ENCODE assay signal across 29 cellular contexts in the genomic region with DNA sequence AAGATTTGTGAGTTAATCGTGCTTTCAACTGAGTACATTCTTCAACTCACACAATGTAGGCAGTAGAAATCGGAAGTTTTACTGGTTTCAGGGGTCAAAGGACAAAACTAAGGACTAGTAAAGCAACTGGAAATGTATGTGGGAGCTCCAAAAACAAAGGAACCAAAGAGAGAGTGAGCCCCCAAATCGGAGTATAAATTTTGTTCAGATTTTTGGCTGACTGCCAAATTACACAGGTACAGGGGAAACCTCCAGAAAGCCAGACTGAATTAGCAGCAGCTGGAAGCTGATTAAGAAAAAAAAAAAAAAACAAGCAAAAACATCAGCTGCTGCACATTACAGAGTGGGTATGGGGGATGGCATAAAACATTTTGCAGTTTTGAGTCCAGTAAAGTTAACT.
DNase-seq lines count a peak whose midpoint lies in the region; ATAC-seq, FAIRE-seq and TF ChIP-seq lines count a peak whose summit lies in the region.
"Had no signal": no experiment of that assay in that cellular context is flagged by ENCODE, and none has a peak within 500 bp of the region (broad histone marks: within the 10 kb centered on the region; RNA-seq: fewer than 3 reads in every experiment).

No MANE protein-coding gene starts in this region.

- H4K20me1 ChIP-seq in DOHH2 (ENCODE audit: control insufficient read depth, insufficient read depth, low read depth, low read length) (no peaks in the 10 kb centered on the region), GM12878 (ENCODE audit: control insufficient read depth, insufficient read depth) (no peaks in the 10 kb centered on the region)

- RAD21 ChIA-PET in GM12878 (lab: Charles Lee; ENCODE audit: unreplicated experiment), result no interaction called here

- no peak for FAIRE-seq in GM12878 (lab: Jason Lieb, UNC)
- FAIRE-seq: A549, H1, HTR-8/SVneo, pancreas, urothelium cell line had no signal

- CTCF ChIA-PET in GM12878 (lab: Yijun Ruan, JAX), result interaction anchor here (2.2 kb wide), 1 partner anchor 35 kb away, joined by 9 read pairs; no protein-coding TSS in a partner anchor

- H3K4me3 ChIP-seq in DOHH2 (ENCODE audit: low read length) (peak overlapping the region; percentile 7; the same call in 1 of the 2 replicates), GM12878 (no peak overlapping the region), tibial artery (no peak overlapping the region)
- H3K4me3 ChIP-seq in effector memory CD4-positive, alpha-beta T cell (ENCODE audit: insufficient read depth, low read depth, low read length, poor library complexity, severe bottlenecking), result no peak overlapping the region
- H3K4me3 ChIP-seq: A549, left lung, MG63, pancreas, PC-9, skin epidermis, testis had no signal

- no peak for TF ChIP-seq POLR2A in GM12878 (IDR thresholded peaks at IDR 0.05; ENCODE audit: low read depth, low read length)

- ATAC-seq in GM12878, result no peak
- ATAC-seq: A549, left lung, pancreas had no signal

- no peak for TF ChIP-seq RAD21 in GM12878 (IDR thresholded peaks at IDR 0.05; ENCODE audit: insufficient read depth, low read depth, low read length)

- H3K9me3 ChIP-seq in DOHH2 (ENCODE audit: control insufficient read depth, insufficient read depth, low read length) (peaks cover 18% of the 10 kb centered on the region; the same call in 1 of the 2 replicates), GM12878 (replicated peaks; ENCODE audit: control insufficient read depth, insufficient read depth, low read length) (peaks cover 8% of the 10 kb centered on the region; the same call in 2 of the 3 replicates), tibial artery (peaks cover 0 to 17% (median 7%) of the 10 kb centered on the region in 3 donors)
- peaks cover 3% of the 10 kb centered on the region for H3K9me3 ChIP-seq in effector memory CD4-positive, alpha-beta T cell (ENCODE audit: control insufficient read depth, low read length)
- H3K9me3 ChIP-seq: pancreas, testis had no signal

- peaks cover 16% of the 10 kb centered on the region for H3K4me1 ChIP-seq in DOHH2 (ENCODE audit: control insufficient read depth, low read length)
- H3K4me1 ChIP-seq in GM12878 (ENCODE audit: control insufficient read depth, insufficient read depth, low read length), result no peaks in the 10 kb centered on the region
- no peaks in the 10 kb centered on the region for H3K4me1 ChIP-seq in effector memory CD4-positive, alpha-beta T cell (ENCODE audit: control insufficient read depth, insufficient read depth, low read length, poor library complexity, severe bottlenecking)
- H3K4me1 ChIP-seq in tibial artery, result no peaks in the 10 kb centered on the region
- H3K4me1 ChIP-seq: A549, left lung, pancreas, testis had no signal

- H3K79me2 ChIP-seq in DOHH2 (ENCODE audit: control insufficient read depth, low read length), result no peaks in the 10 kb centered on the region
- H3K79me2 ChIP-seq in GM12878 (ENCODE audit: control insufficient read depth, insufficient read depth, low read length), result no peaks in the 10 kb centered on the region

- TF ChIP-seq EP300 in GM12878 (IDR thresholded peaks at IDR 0.05; ENCODE audit: borderline replicate concordance in 1 of 2, control insufficient read depth in 1 of 2, low read depth in 2 of 2, low read length in 2 of 2), result no peak

- no peak overlapping the region for H2AFZ ChIP-seq in GM12878 (ENCODE audit: control insufficient read depth, low read depth, low read length)
- H2AFZ ChIP-seq: PC-9 had no signal

- WGBS in GM12878 (ENCODE audit: insufficient coverage, insufficient replicate concordance, low lambda C conversion rate, missing lambda C conversion rate), result 20% methylated on average over 3 of the region's 3 CpGs

- in situ Hi-C loops in GM12878 (cut with MboI), result no loop called here

- 0 out of 2 replicates have a peak overlapping the region, but pooled peaks have one; percentile 10 for H3K27ac ChIP-seq in DOHH2 (ENCODE audit: low read depth, low read length)
- H3K27ac ChIP-seq in GM12878 (ENCODE audit: control insufficient read depth, insufficient read depth), result no peak overlapping the region
- H3K27ac ChIP-seq in effector memory CD4-positive, alpha-beta T cell (ENCODE audit: insufficient read depth, low read length, poor library complexity, severe bottlenecking), result no peak overlapping the region
- H3K27ac ChIP-seq in tibial artery, result no peak overlapping the region
- H3K27ac ChIP-seq: A549, left lung, pancreas, PC-9, skin epidermis, testis had no signal

- no peak overlapping the region for H3K9ac ChIP-seq in GM12878 (ENCODE audit: control insufficient read depth, insufficient read depth, low read length)

- no peaks in the 10 kb centered on the region for H3K27me3 ChIP-seq in DOHH2 (ENCODE audit: control insufficient read depth, low read length)
- no peaks in the 10 kb centered on the region for H3K27me3 ChIP-seq in GM12878 (replicated peaks in 1 of 2; ENCODE audit: control insufficient read depth in 2 of 2, insufficient read depth in 2 of 2, low read length in 1 of 2)
- peaks cover 2% of the 10 kb centered on the region for H3K27me3 ChIP-seq in effector memory CD4-positive, alpha-beta T cell (replicated peaks; ENCODE audit: control insufficient read depth, insufficient read depth, low read length, poor library complexity, severe bottlenecking)
- no peaks in the 10 kb centered on the region for H3K27me3 ChIP-seq in tibial artery
- H3K27me3 ChIP-seq: left lung, MG63, pancreas, testis had no signal

- intact Hi-C loops in GM12878 (cut with micrococcal nuclease; ENCODE audit: unreplicated experiment), result no loop called here
- intact Hi-C loops in tibial artery (cut with DNase I; ENCODE audit: low total_unique reads), result no loop called here

- no peak for TF ChIP-seq CTCF in DOHH2 (IDR thresholded peaks at IDR 0.05; ENCODE audit: low read depth, low read length, poor library complexity, severe bottlenecking)
- no peak for TF ChIP-seq CTCF in GM12878 (IDR thresholded peaks at IDR 0.05 in 2 of 3, conservative IDR thresholded peaks at IDR 0.05 in 1 of 3; ENCODE audit: control insufficient read depth in 2 of 3, extremely low read depth in 1 of 3, insufficient read depth in 1 of 3, low read depth in 3 of 3, low read length in 3 of 3)
- TF ChIP-seq CTCF in tibial artery (IDR thresholded peaks at IDR 0.05), result no peak

- peak in 2 of 3 experiments; percentile 19 to 55 for DNase-seq in NCI-H1417 (lab: John Stamatoyannopoulos, UW)
- DNase-seq in NCI-H1417 treated with DMSO at 0.1 percent for 48 hours (lab: John Stamatoyannopoulos, UW), result no peak
- DNase-seq in NCI-H1694 (lab: John Stamatoyannopoulos, UW), result peak; percentile 1
- DNase-seq in GM12878 (ENCODE audit: low read depth, low spot score), result no peak
- DNase-seq in effector memory CD4-positive, alpha-beta T cell, result no peak
- DNase-seq in tibial artery, result no peak
- no peak for DNase-seq in 8988T
- DNase-seq: activated CD4-positive, alpha-beta memory T cell treated with anti-CD3 and anti-CD28 coated beads for 36 hours; activated CD4-positive, CD25-positive, alpha-beta regulatory T cell treated with anti-CD3 and anti-CD28 coated beads, Interleukin-2, amount 50 U/mL, for 72 hours; activated naive CD4-positive, alpha-beta T cell; central memory CD4-positive, alpha-beta T cell; endodermal cell; glutamatergic neuron; KG1; left lung; MG63; NCI-H1930; NCI-H446 treated with DMSO at 0.1 percent for 48 hours; pancreas; PC-9; retina; stimulated activated CD4-positive, alpha-beta T cell treated with anti-CD3 and anti-CD28 coated beads, Interleukin-1b, Interleukin-23, amount 100 ng/mL, for 48 hours; testis had no signal

- H3F3A ChIP-seq in DOHH2 (ENCODE audit: control insufficient read depth, insufficient read depth), result peaks cover 3% of the 10 kb centered on the region; the same call in 1 of the 2 replicates

- H3K4me2 ChIP-seq in DOHH2 (ENCODE audit: low read length) (peak overlapping the region; percentile 48), GM12878 (ENCODE audit: control insufficient read depth, insufficient read depth) (no peak overlapping the region)
- H3K4me2 ChIP-seq: A549, PC-9 had no signal

- H3K36me3 ChIP-seq in DOHH2 (ENCODE audit: control insufficient read depth, low read length) (no peaks in the 10 kb centered on the region), GM12878 (ENCODE audit: control insufficient read depth in 2 of 2, insufficient read depth in 2 of 2, low read length in 1 of 2) (no peaks in the 10 kb centered on the region), tibial artery (no peaks in the 10 kb centered on the region)
- no peaks in the 10 kb centered on the region for H3K36me3 ChIP-seq in effector memory CD4-positive, alpha-beta T cell (ENCODE audit: control insufficient read depth, insufficient read depth, low read length)
- H3K36me3 ChIP-seq: left lung, MG63, pancreas had no signal

- POLR2A ChIA-PET in GM12878 (lab: Charles Lee), result interaction anchor here (0.6 kb wide), 1 partner anchor 30 kb away, joined by 4 read pairs; no protein-coding TSS in a partner anchor

- no peaks in the 10 kb centered on the region for H3K9me2 ChIP-seq in DOHH2 (replicated peaks; ENCODE audit: control insufficient read depth, low read length)

- BruUV-seq in GM12878 (replicated peaks; lab: Mats Ljungman, UMichigan), result no TSS peak

- SMC1A ChIA-PET in GM12878 (lab: Charles Lee; ENCODE audit: uncharacterized antibody, unreplicated experiment), result interaction anchor here (0.6 kb wide), 1 partner anchor 40 kb away, joined by 3 read pairs; no protein-coding TSS in a partner anchor

TF ChIP-seq in GM12878, 131 proteins besides CTCF, POLR2A, EP300 and RAD21:
- TF ChIP-seq BHLHE40 (IDR thresholded peaks at IDR 0.05; ENCODE audit: borderline replicate concordance in 1 of 2, low read depth in 2 of 2, low read length in 1 of 2) (no peak), EZH2 (IDR thresholded peaks at IDR 0.05; ENCODE audit: borderline replicate concordance, control insufficient read depth, low read depth, low read length) (no peak), SMAD1 (IDR thresholded peaks at IDR 0.05; ENCODE audit: low read depth, partially characterized antibody) (peak; percentile 66)

Comparison
In these comparisons a context has a peak if more than half of its experiments do, and no peak if none do; other contexts are left out.
1. DNase-seq: peak in NCI-H1417 (2 of 3) and NCI-H1694 (single experiment); none in NCI-H1417 treated with DMSO at 0.1 percent for 48 hours (single experiment), GM12878 (single experiment), effector memory CD4-positive, alpha-beta T cell (0 of 3), tibial artery (0 of 2) and 8988T (single experiment).